ENCODE assay signal across 20 cellular contexts in genomic region chr15:55893852-55894251, GRCh38.
DNase-seq lines count a peak whose midpoint lies in the region; ATAC-seq, FAIRE-seq and TF ChIP-seq lines count a peak whose summit lies in the region.
"Had no signal": no experiment of that assay in that cellular context is flagged by ENCODE, and none has a peak within 500 bp of the region (broad histone marks: within the 10 kb centered on the region; RNA-seq: fewer than 3 reads in every experiment).

No MANE protein-coding gene starts in this region.

- DNase-seq in IMR-90 (no peak), foreskin keratinocyte (no peak), Caco-2 (no peak), NCI-H748 treated with DMSO at 0.1 percent for 48 hours (lab: John Stamatoyannopoulos, UW) (no peak)
- DNase-seq: AML-193, COR-L47, DMS153, H7, NCI-H1417 treated with DMSO at 0.1 percent for 48 hours, NCI-H2029, NCI-H2171, NCI-H774 had no signal

- H2AFZ ChIP-seq in IMR-90 (replicated peaks; ENCODE audit: low read length, poor library complexity) (no peak overlapping the region), parathyroid adenoma (peak overlapping the region; percentile 84)

- peaks cover 3% of the 10 kb centered on the region; the same call in 1 of the 2 replicates for H4K20me1 ChIP-seq in IMR-90 (ENCODE audit: insufficient read depth, low read length)

- H3K4me1 ChIP-seq in IMR-90 (ENCODE audit: control insufficient read depth, insufficient read depth, low read length) = peaks cover 7% of the 10 kb centered on the region
- H3K4me1 ChIP-seq in foreskin keratinocyte = peaks cover 34% of the 10 kb centered on the region
- H3K4me1 ChIP-seq in parathyroid adenoma = peaks cover 15% of the 10 kb centered on the region
- H3K4me1 ChIP-seq in Caco-2 = peaks cover 5% of the 10 kb centered on the region; the same call in 1 of the 2 replicates

- H2BK20ac ChIP-seq in IMR-90 (ENCODE audit: low read depth, low read length) = no peak overlapping the region

- H3K14ac ChIP-seq in IMR-90 (replicated peaks; ENCODE audit: low read depth, low read length) = no peak overlapping the region

- TF ChIP-seq POLR2A in IMR-90 (IDR thresholded peaks at IDR 0.05; ENCODE audit: low read depth, low read length) = no peak

- no peak overlapping the region for H3K4me3 ChIP-seq in IMR-90 (ENCODE audit: insufficient read depth, low read depth, low read length)
- H3K4me3 ChIP-seq in parathyroid adenoma (ENCODE audit: low read depth, low read length) = peak overlapping the region; percentile 33
- no peak overlapping the region for H3K4me3 ChIP-seq in Caco-2 (ENCODE audit: low read depth, low read length)

- no peaks in the 10 kb centered on the region for H3K27me3 ChIP-seq in IMR-90 (ENCODE audit: control insufficient read depth, insufficient read depth, low read length)
- H3K27me3 ChIP-seq in foreskin keratinocyte = no peaks in the 10 kb centered on the region
- H3K27me3 ChIP-seq in parathyroid adenoma (ENCODE audit: control insufficient read depth, insufficient read depth, low read length) = no peaks in the 10 kb centered on the region
- H3K27me3 ChIP-seq in Caco-2 (replicated peaks; ENCODE audit: control insufficient read depth, insufficient read depth, low read length) = no peaks in the 10 kb centered on the region

- dilution Hi-C loops in IMR-90 (cut with HindIII; ENCODE audit: low sequenced_read_pairs, unreplicated experiment) = no loop called here

- BruUV-seq in IMR-90 (replicated peaks; lab: Mats Ljungman, UMichigan) (no TSS peak), Caco-2 (replicated peaks; lab: Mats Ljungman, UMichigan) (no TSS peak)

- H4K5ac ChIP-seq in IMR-90 (ENCODE audit: low read depth, low read length) = no peak overlapping the region

- intact Hi-C loops in IMR-90 (cut with micrococcal nuclease) (no loop called here), Caco-2 (cut with micrococcal nuclease; ENCODE audit: unreplicated experiment) (no loop called here)

- no peak overlapping the region for H3K27ac Mint-ChIP-seq in Caco-2 (ENCODE audit: unreplicated experiment)
- H3K27ac Mint-ChIP-seq: CD14-positive monocyte had no signal

- H3K23ac ChIP-seq in IMR-90 (ENCODE audit: low read depth, low read length) = no peak overlapping the region

- WGBS in IMR-90 (ENCODE audit: extremely low coverage in 2 of 2, insufficient read length in 1 of 2), 2 experiments = no CpG with 5 or more reads among the region's 3 CpGs

- no peak overlapping the region for H4K8ac ChIP-seq in IMR-90 (ENCODE audit: low read depth in 2 of 2, low read length in 2 of 2)

- no peak overlapping the region for H3K4me3 Mint-ChIP-seq in Caco-2 (ENCODE audit: unreplicated experiment)
- H3K4me3 Mint-ChIP-seq: CD14-positive monocyte had no signal

- H3K9ac ChIP-seq in IMR-90 (ENCODE audit: low read depth, low read length) (no peak overlapping the region), parathyroid adenoma (no peak overlapping the region)

- peak overlapping the region; percentile 93; the same call in 1 of the 2 replicates for H3K4me2 ChIP-seq in IMR-90 (ENCODE audit: low read depth, low read length)
- peak overlapping the region; percentile 39 for H3K4me2 ChIP-seq in parathyroid adenoma (ENCODE audit: low read length)

- peaks cover 30 to 44% of the 10 kb centered on the region in 2 experiments for H3K79me1 ChIP-seq in IMR-90 (ENCODE audit: low read depth in 1 of 2, low read length in 2 of 2)

- in situ Hi-C loops in IMR-90 (cut with MboI; ENCODE audit: low sequenced_read_pairs) = no loop called here

- no peak overlapping the region for H3K27ac ChIP-seq in IMR-90 (ENCODE audit: insufficient read depth, low read length)
- H3K27ac ChIP-seq in foreskin keratinocyte = peak overlapping the region; percentile 24
- H3K27ac ChIP-seq in parathyroid adenoma = peak overlapping the region; percentile 83
- H3K27ac ChIP-seq: HL-60 had no signal

- H3K27me3 Mint-ChIP-seq in Caco-2 (ENCODE audit: insufficient read depth, unreplicated experiment) = no peaks in the 10 kb centered on the region

- peaks cover 7% of the 10 kb centered on the region for H3K36me3 Mint-ChIP-seq in Caco-2 (ENCODE audit: insufficient read depth, unreplicated experiment)
- H3K36me3 Mint-ChIP-seq: CD14-positive monocyte had no signal

- FAIRE-seq in A204.1 (lab: Jason Lieb, UNC) = peak; percentile 75
- FAIRE-seq: HTR-8/SVneo had no signal

- no peaks in the 10 kb centered on the region for H3K79me2 ChIP-seq in parathyroid adenoma

- H3K4me1 Mint-ChIP-seq in Caco-2 (ENCODE audit: low read depth, unreplicated experiment) = no peaks in the 10 kb centered on the region

- no peak overlapping the region for H2BK5ac ChIP-seq in IMR-90 (ENCODE audit: low read depth, low read length, poor library complexity, severe bottlenecking)

- H3K36me3 ChIP-seq in IMR-90 (ENCODE audit: control insufficient read depth, insufficient read depth, low read length) (no peaks in the 10 kb centered on the region), parathyroid adenoma (ENCODE audit: control insufficient read depth, insufficient read depth, low read length) (no peaks in the 10 kb centered on the region), Caco-2 (ENCODE audit: control insufficient read depth, insufficient read depth, low read length) (no peaks in the 10 kb centered on the region)

- H3K4ac ChIP-seq in IMR-90 (ENCODE audit: low read depth, low read length) = no peak overlapping the region

- no peak overlapping the region for H3K56ac ChIP-seq in IMR-90 (ENCODE audit: extremely low read depth, insufficient read depth, low read length)

- no peak overlapping the region for H2BK15ac ChIP-seq in IMR-90 (ENCODE audit: low read depth, low read length)

- no peak for TF ChIP-seq RAD21 in IMR-90 (IDR thresholded peaks at IDR 0.05; ENCODE audit: low read length)

- no peak overlapping the region for H2AK9ac ChIP-seq in IMR-90 (replicated peaks; ENCODE audit: low read depth, low read length, poor library complexity)

- peaks cover 4% of the 10 kb centered on the region for H3K9me1 ChIP-seq in IMR-90 (ENCODE audit: insufficient read depth, low read length)

- no peak overlapping the region for H3K18ac ChIP-seq in IMR-90 (ENCODE audit: low read depth, low read length)

- H2BK120ac ChIP-seq in IMR-90 (ENCODE audit: low read depth, low read length) = no peak overlapping the region

- CTCF ChIA-PET in IMR-90 (lab: Yijun Ruan, JAX) (no interaction called here), Caco-2 (lab: Charles Lee) (no interaction called here)

- peaks cover 8% of the 10 kb centered on the region for H3K9me3 Mint-ChIP-seq in Caco-2 (ENCODE audit: unreplicated experiment)

- ATAC-seq in IMR-90 (ENCODE audit: low read depth) (peak; percentile 50), foreskin keratinocyte (no peak), HG02588 (IDR thresholded peaks at IDR 0.05; ENCODE audit: unreplicated experiment) (no peak)
- ATAC-seq: Panc1, Right ventricle myocardium inferior had no signal

- no peak overlapping the region for H4K91ac ChIP-seq in IMR-90 (ENCODE audit: insufficient read depth, low read depth, low read length)

- H2AK5ac ChIP-seq in IMR-90 (ENCODE audit: low read depth, low read length) = no peak overlapping the region

- POLR2A ChIA-PET in IMR-90 (lab: Charles Lee; ENCODE audit: unreplicated experiment) = no interaction called here
- POLR2A ChIA-PET in Caco-2 (lab: Charles Lee) = no interaction called here

- H3K9me3 ChIP-seq in IMR-90 (ENCODE audit: control insufficient read depth, insufficient read depth, low read length) (no peaks in the 10 kb centered on the region), parathyroid adenoma (ENCODE audit: control insufficient read depth, low read length) (no peaks in the 10 kb centered on the region), Caco-2 (no peaks in the 10 kb centered on the region)

- TF ChIP-seq CTCF in IMR-90 (conservative IDR thresholded peaks at IDR 0.05; ENCODE audit: low read depth, low read length) = no peak
- TF ChIP-seq CTCF in foreskin keratinocyte (conservative IDR thresholded peaks at IDR 0.05) = no peak
- TF ChIP-seq CTCF in parathyroid adenoma (IDR thresholded peaks at IDR 0.05) = no peak
- TF ChIP-seq CTCF in Caco-2 (IDR thresholded peaks at IDR 0.05; ENCODE audit: insufficient read depth in 1 of 2, low read depth in 1 of 2, low read length in 1 of 2, severe bottlenecking in 1 of 2, unreplicated experiment in 1 of 2) = no peak

TF ChIP-seq in IMR-90, 13 proteins besides CTCF, POLR2A, EP300 and RAD21:
- no peak for TF ChIP-seq MAFK (IDR thresholded peaks at IDR 0.05; ENCODE audit: low read depth, low read length)
- TF ChIP-seq SMC3 (IDR thresholded peaks at IDR 0.05; ENCODE audit: low read depth, low read length) = no peak
- no peak for TF ChIP-seq FOS (IDR thresholded peaks at IDR 0.05; ENCODE audit: low read depth, low read length)
- no peak for TF ChIP-seq NFE2L2 (IDR thresholded peaks at IDR 0.05; ENCODE audit: low read depth, low read length)
- TF ChIP-seq CHD1 (IDR thresholded peaks at IDR 0.05; ENCODE audit: low read depth, low read length) = no peak
- TF ChIP-seq USF2 (IDR thresholded peaks at IDR 0.05; ENCODE audit: low read depth, low read length) = no peak
- no peak for TF ChIP-seq RFX5 (IDR thresholded peaks at IDR 0.05; ENCODE audit: low read depth, low read length)
- no peak for TF ChIP-seq MAZ (IDR thresholded peaks at IDR 0.05; ENCODE audit: borderline replicate concordance, low read depth, low read length)
- TF ChIP-seq CEBPB (IDR thresholded peaks at IDR 0.05; ENCODE audit: low read depth, low read length) = no peak
- TF ChIP-seq RCOR1 (IDR thresholded peaks at IDR 0.05; ENCODE audit: insufficient replicate concordance, low read length) = no peak
- no peak for TF ChIP-seq MXI1 (IDR thresholded peaks at IDR 0.05; ENCODE audit: borderline replicate concordance, low read depth, low read length)
- TF ChIP-seq ELK1 (IDR thresholded peaks at IDR 0.05; ENCODE audit: borderline replicate concordance, low read depth, low read length) = no peak
- TF ChIP-seq BHLHE40 (IDR thresholded peaks at IDR 0.05; ENCODE audit: low read depth, low read length) = no peak
